In the genomic region with DNA sequence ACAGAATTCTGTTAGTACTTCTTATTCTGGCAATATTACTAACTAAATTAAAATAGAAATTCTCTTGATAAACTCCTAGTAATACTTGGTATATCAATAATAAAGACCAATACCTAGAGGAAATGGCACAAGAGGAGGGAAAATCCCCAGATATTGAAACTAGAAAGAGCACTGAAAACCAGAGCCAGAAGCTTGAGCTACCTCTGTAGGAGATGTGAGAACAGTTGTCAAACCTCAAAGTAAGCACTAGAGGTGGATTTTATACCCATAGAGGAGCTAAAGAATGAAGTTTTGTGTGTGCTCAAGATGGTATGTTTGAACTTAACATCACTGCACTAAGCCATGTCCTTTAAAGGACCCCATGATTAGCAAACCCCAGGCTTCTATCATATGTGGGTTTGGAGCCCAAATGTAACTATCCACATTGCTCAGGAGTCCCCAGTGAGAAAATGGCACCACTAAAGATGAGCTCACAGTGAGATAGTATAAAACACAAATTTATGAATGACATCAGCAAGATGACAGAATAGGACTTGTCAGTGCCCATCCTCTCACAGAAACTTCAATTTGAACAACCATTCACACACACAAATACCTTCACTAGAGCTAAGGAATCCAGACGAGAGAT, we compare ENCODE assay signal across 14 cellular contexts.
DNase-seq lines count a peak whose midpoint lies in the region; ATAC-seq and TF ChIP-seq lines count a peak whose summit lies in the region.
"Had no signal": no experiment of that assay in that cellular context is flagged by ENCODE, and none has a peak within 500 bp of the region (broad histone marks: within the 10 kb centered on the region; RNA-seq: fewer than 3 reads in every experiment).

No MANE protein-coding gene starts in this region.

- no peak overlapping the region for H3K4me3 ChIP-seq in tibial artery
- H3K4me3 ChIP-seq: BLaER1, GM23248, hepatocyte had no signal

- no peak overlapping the region for H3K27ac Mint-ChIP-seq in T-cell

- no peaks in the 10 kb centered on the region for H3K4me1 ChIP-seq in tibial artery

- H3K27ac ChIP-seq in tibial artery, result no peak overlapping the region
- H3K27ac ChIP-seq: BLaER1, GM23248, hepatocyte, neutrophil had no signal

- no peaks in the 10 kb centered on the region for H3K27me3 ChIP-seq in tibial artery
- H3K27me3 ChIP-seq: BLaER1, hepatocyte, neutrophil had no signal

- ATAC-seq in GM18519 (IDR thresholded peaks at IDR 0.05; ENCODE audit: low FRiP score, unreplicated experiment), result peak; percentile 86
- ATAC-seq in GM21360 (IDR thresholded peaks at IDR 0.05; ENCODE audit: unreplicated experiment), result peak; percentile 88
- peak; percentile 95 for ATAC-seq in HG02885 (IDR thresholded peaks at IDR 0.05; ENCODE audit: poor library complexity, unreplicated experiment)
- peak; percentile 95 for ATAC-seq in HG03520 (IDR thresholded peaks at IDR 0.05; ENCODE audit: unreplicated experiment)
- no peak for ATAC-seq in T-cell (replicated peaks in 1 of 4)
- ATAC-seq: left ventricle myocardium superior had no signal

- peaks cover 0 to 18% (median 2%) of the 10 kb centered on the region in 3 donors for H3K36me3 ChIP-seq in tibial artery

- no peaks in the 10 kb centered on the region for H3K27me3 Mint-ChIP-seq in T-cell

- intact Hi-C loops in tibial artery (cut with DNase I; ENCODE audit: low total_unique reads), result no loop called here

- no peak for TF ChIP-seq CTCF in tibial artery (IDR thresholded peaks at IDR 0.05)

- no peaks in the 10 kb centered on the region for H3K9me3 Mint-ChIP-seq in T-cell

- DNase-seq in tibial artery (no peak), RPMI8226 (no peak), glomerular visceral epithelial cell (ENCODE audit: extremely low spot score) (no peak), T-cell (no peak)
- DNase-seq: activated naive CD4-positive, alpha-beta T cell; GM23248; left ventricle myocardium superior had no signal

- no peak overlapping the region for H3K4me3 Mint-ChIP-seq in T-cell

- no peaks in the 10 kb centered on the region for H3K9me3 ChIP-seq in tibial artery
- H3K9me3 ChIP-seq: neutrophil had no signal

- peaks cover 22% of the 10 kb centered on the region for H3K36me3 Mint-ChIP-seq in T-cell

- POLR2A ChIA-PET in T-cell (lab: Charles Lee), result no interaction called here

- H3K4me1 Mint-ChIP-seq in T-cell, result no peaks in the 10 kb centered on the region

- CTCF ChIA-PET in T-cell (lab: Charles Lee), result no interaction called here

Comparison
In these comparisons a context has a peak if more than half of its experiments do, and no peak if none do; other contexts are left out.
1. ATAC-seq: peak in GM18519 (single experiment), GM21360 (single experiment), HG02885 (single experiment) and HG03520 (single experiment); none in T-cell (0 of 4).